8 cellular contexts compared by ENCODE assay signal in genomic region chr14:101721951-101722661, GRCh38. TPM values are rescaled to one million over a fixed set of nuclear protein-coding genes. Genes with fewer than 3 reads are reported as not detected.
DNase-seq lines count a peak whose midpoint lies in the region; ATAC-seq and TF ChIP-seq lines count a peak whose summit lies in the region.

No MANE protein-coding gene starts in this region.

- DNase-seq in GM23248 (peak; percentile 75), SK-N-SH (no peak), lower lobe of right lung (no peak), ACHN (no peak), SKM-1 treated with dmso at 0.1 percent for 144 hours (lab: John Stamatoyannopoulos, UW; ENCODE audit: unreplicated experiment) (no peak)
- DNase-seq in activated naive CD8-positive, alpha-beta T cell treated with anti-CD3 and anti-CD28 coated beads for 36 hours, result peak; percentile 58
- peak; percentile 25 for DNase-seq in stimulated activated naive B cell treated with anti-CD40 and anti-IgM and Interleukin-4, amounts not matched to agents 10 μg/mL and 1 μg/mL and 100 μg/mL, for 72 hours

- H3K9ac ChIP-seq in GM23248 (no peak overlapping the region), SK-N-SH (peak overlapping the region; percentile 63; the same call in 1 of the 2 replicates)

- H3K4me3 ChIP-seq in GM23248 (no peak overlapping the region), SK-N-SH (ENCODE audit: low read depth in 2 of 2, low read length in 1 of 2) (no peak overlapping the region), lower lobe of right lung (no peak overlapping the region)

- H4K20me1 ChIP-seq in GM23248 (ENCODE audit: insufficient read depth), result no peaks in the 10 kb centered on the region
- no peaks in the 10 kb centered on the region for H4K20me1 ChIP-seq in SK-N-SH (ENCODE audit: insufficient read depth)

- in situ Hi-C loops in GM23248 (cut with MboI) (no loop called here), ACHN (cut with HindIII; ENCODE audit: low pct_ligation_motif_present, low pct_unique_long_range_greater_than_20kb, low sequenced_read_pairs) (no loop called here)

- POLR2A ChIA-PET in SK-N-SH (lab: Yijun Ruan, JAX), result no interaction called here

- no peaks in the 10 kb centered on the region for H3K36me3 Mint-ChIP-seq in activated naive CD8-positive, alpha-beta T cell treated with anti-CD3 and anti-CD28 coated beads for 36 hours
- H3K36me3 Mint-ChIP-seq in stimulated activated naive B cell treated with anti-CD40 and anti-IgM and Interleukin-4, amounts not matched to agents 10 μg/mL and 1 μg/mL and 100 μg/mL, for 72 hours, result no peaks in the 10 kb centered on the region

- no peak for TF ChIP-seq RAD21 in SK-N-SH (IDR thresholded peaks at IDR 0.05; ENCODE audit: low read length)

- H3K79me2 ChIP-seq in GM23248 (ENCODE audit: insufficient read depth) (no peaks in the 10 kb centered on the region), SK-N-SH (ENCODE audit: insufficient read depth) (no peaks in the 10 kb centered on the region)

- H3F3A ChIP-seq in GM23248 (ENCODE audit: insufficient read depth) (no peaks in the 10 kb centered on the region), SK-N-SH (replicated peaks; ENCODE audit: insufficient read depth) (peaks cover 21% of the 10 kb centered on the region)

- 44 to 48% methylated on average over 21 of the region's 21 CpGs for WGBS in GM23248 (ENCODE audit: low coverage in 1 of 2, low lambda C conversion rate in 2 of 2, missing lambda C conversion rate in 2 of 2), 2 experiments
- WGBS in SK-N-SH (ENCODE audit: low lambda C conversion rate), result 44% methylated on average over 21 of the region's 21 CpGs

- H3K9me3 ChIP-seq in GM23248 (ENCODE audit: low read depth) (no peaks in the 10 kb centered on the region), SK-N-SH (no peaks in the 10 kb centered on the region), lower lobe of right lung (no peaks in the 10 kb centered on the region)

- peak overlapping the region; percentile 37 for H3K4me2 ChIP-seq in GM23248 (ENCODE audit: unreplicated experiment)
- H3K4me2 ChIP-seq in SK-N-SH, result peak overlapping the region; percentile 34; the same call in 1 of the 2 replicates

- H3K27me3 ChIP-seq in GM23248 (replicated peaks; ENCODE audit: insufficient read depth), result no peaks in the 10 kb centered on the region
- no peaks in the 10 kb centered on the region for H3K27me3 ChIP-seq in SK-N-SH (ENCODE audit: insufficient read depth)
- H3K27me3 ChIP-seq in lower lobe of right lung (ENCODE audit: low read depth), result no peaks in the 10 kb centered on the region

- H3K4me3 Mint-ChIP-seq in activated naive CD8-positive, alpha-beta T cell treated with anti-CD3 and anti-CD28 coated beads for 36 hours, result peak overlapping the region; percentile 56
- peak overlapping the region; percentile 65 to 84 for H3K4me3 Mint-ChIP-seq in stimulated activated naive B cell treated with anti-CD40 and anti-IgM and Interleukin-4, amounts not matched to agents 10 μg/mL and 1 μg/mL and 100 μg/mL, for 72 hours

- H3K27ac Mint-ChIP-seq in activated naive CD8-positive, alpha-beta T cell treated with anti-CD3 and anti-CD28 coated beads for 36 hours, result peak overlapping the region; percentile 91
- peak overlapping the region; percentile 62 for H3K27ac Mint-ChIP-seq in stimulated activated naive B cell treated with anti-CD40 and anti-IgM and Interleukin-4, amounts not matched to agents 10 μg/mL and 1 μg/mL and 100 μg/mL, for 72 hours

- H3K36me3 ChIP-seq in GM23248 (ENCODE audit: low read depth), result no peaks in the 10 kb centered on the region
- no peaks in the 10 kb centered on the region for H3K36me3 ChIP-seq in SK-N-SH (replicated peaks in 1 of 2; ENCODE audit: control insufficient read depth in 1 of 2, insufficient read depth in 2 of 2, low read length in 1 of 2)
- H3K36me3 ChIP-seq in lower lobe of right lung, result no peaks in the 10 kb centered on the region

- no peak for TF ChIP-seq CTCF in SK-N-SH (IDR thresholded peaks at IDR 0.05)
- TF ChIP-seq CTCF in lower lobe of right lung (IDR thresholded peaks at IDR 0.05), result no peak

- no peaks in the 10 kb centered on the region for H3K27me3 Mint-ChIP-seq in activated naive CD8-positive, alpha-beta T cell treated with anti-CD3 and anti-CD28 coated beads for 36 hours
- peaks cover 19 to 31% of the 10 kb centered on the region in 2 donors for H3K27me3 Mint-ChIP-seq in stimulated activated naive B cell treated with anti-CD40 and anti-IgM and Interleukin-4, amounts not matched to agents 10 μg/mL and 1 μg/mL and 100 μg/mL, for 72 hours

- H3K9me2 ChIP-seq in GM23248 (ENCODE audit: insufficient read depth) (no peaks in the 10 kb centered on the region), SK-N-SH (no peaks in the 10 kb centered on the region)

- H2AFZ ChIP-seq in GM23248 (peak overlapping the region; percentile 52; the same call in 1 of the 2 replicates), SK-N-SH (ENCODE audit: low read depth) (peak overlapping the region; percentile 79; the same call in 1 of the 2 replicates)

- H3K4me1 Mint-ChIP-seq in activated naive CD8-positive, alpha-beta T cell treated with anti-CD3 and anti-CD28 coated beads for 36 hours, result peaks cover 30% of the 10 kb centered on the region
- peaks cover 9 to 17% of the 10 kb centered on the region in 2 donors for H3K4me1 Mint-ChIP-seq in stimulated activated naive B cell treated with anti-CD40 and anti-IgM and Interleukin-4, amounts not matched to agents 10 μg/mL and 1 μg/mL and 100 μg/mL, for 72 hours

- H3K4me1 ChIP-seq in GM23248 (ENCODE audit: insufficient read depth) (peaks cover 4% of the 10 kb centered on the region; the same call in 1 of the 2 replicates), SK-N-SH (ENCODE audit: control insufficient read depth in 1 of 2, insufficient read depth in 2 of 2, low read depth in 1 of 2, low read length in 1 of 2) (peaks cover 0 to 2% of the 10 kb centered on the region in 2 experiments; a peak in 1 of 4 replicates), lower lobe of right lung (peaks cover 18% of the 10 kb centered on the region)

- intact Hi-C loops in lower lobe of right lung (cut with DNase I), result no loop called here

- CTCF ChIA-PET in SK-N-SH (lab: Yijun Ruan, JAX), result interaction anchor here (1.3 to 6.5 kb wide), 3 partner anchors 15 to 22 kb away, joined by 4 to 44 read pairs (median 7); no protein-coding TSS in a partner anchor

- H3K27ac ChIP-seq in GM23248 (no peak overlapping the region), SK-N-SH (ENCODE audit: low read depth in 2 of 2, low read length in 1 of 2) (peak overlapping the region in 1 of 2 experiments; percentile 92; a peak in 2 of 4 replicates), lower lobe of right lung (peak overlapping the region; percentile 79)

- H3K9me3 Mint-ChIP-seq in activated naive CD8-positive, alpha-beta T cell treated with anti-CD3 and anti-CD28 coated beads for 36 hours, result no peaks in the 10 kb centered on the region
- no peaks in the 10 kb centered on the region for H3K9me3 Mint-ChIP-seq in stimulated activated naive B cell treated with anti-CD40 and anti-IgM and Interleukin-4, amounts not matched to agents 10 μg/mL and 1 μg/mL and 100 μg/mL, for 72 hours

- ATAC-seq in lower lobe of right lung (peak; percentile 79), GM19467 (IDR thresholded peaks at IDR 0.05; ENCODE audit: unreplicated experiment) (no peak)
- peak; percentile 80 to 82 for ATAC-seq in stimulated activated naive B cell treated with anti-CD40 and anti-IgM and Interleukin-4, amounts not matched to agents 10 μg/mL and 1 μg/mL and 100 μg/mL, for 72 hours (replicated peaks)

- TF ChIP-seq EP300 in SK-N-SH (IDR thresholded peaks at IDR 0.05; ENCODE audit: borderline replicate concordance in 1 of 2, low read depth in 1 of 2, low read length in 1 of 2), result 0 out of 4 replicates have a peak, but pooled peaks of 1 of the 2 experiments have one; percentile 23

TF ChIP-seq in SK-N-SH, 30 proteins besides CTCF, POLR2A, EP300 and RAD21 (continues in another document):
- TF ChIP-seq ELF1 (IDR thresholded peaks at IDR 0.05) (no peak), MEF2A (IDR thresholded peaks at IDR 0.05; ENCODE audit: borderline replicate concordance, low read depth) (no peak), PBX3 (IDR thresholded peaks at IDR 0.05) (peak; percentile 88), YY1 (IDR thresholded peaks at IDR 0.05; ENCODE audit: low read depth) (no peak), EZH2phosphoT487 (IDR thresholded peaks at IDR 0.05; ENCODE audit: borderline replicate concordance, low read depth) (no peak), USF1 (IDR thresholded peaks at IDR 0.05; ENCODE audit: borderline replicate concordance, low read depth) (no peak), SMC3 (IDR thresholded peaks at IDR 0.05; ENCODE audit: low read depth, low read length) (no peak), FOXM1 (IDR thresholded peaks at IDR 0.05; ENCODE audit: low read depth) (no peak), TAF1 (IDR thresholded peaks at IDR 0.05; ENCODE audit: borderline replicate concordance, low read depth, low read length) (no peak)

RNA-seq across cellular contexts. Expression of gene PPP2R5C, which starts 39.4 kb away (rescaled TPM):
- 77.1 and 77.9 TPM in 2 replicates for total RNA-seq in GM23248 (2014; rRNA removed; shearing (Covaris generic))
- polyA plus RNA-seq in GM23248 (2016; fragmentation: Nextera tagmentation; extraction: Ambion mirVana) (74.4 and 76.3 TPM in 2 replicates), SK-N-SH (2012; rRNA removed) (43.7 and 61.0 TPM in 2 replicates)
- 61.5 and 75.2 TPM in 2 replicates for polyA plus RNA-seq in SK-N-SH (2012; cell fraction: cytosol; rRNA removed)
- 40.4 and 72.7 TPM in 2 replicates for polyA plus RNA-seq in SK-N-SH (2012; cell fraction: nucleus; rRNA removed)
- total RNA-seq in activated naive CD8-positive, alpha-beta T cell treated with anti-CD3 and anti-CD28 coated beads for 36 hours, result 100 to 1,000 TPM; 209 to 221 TPM
- 160 TPM for total RNA-seq in lower lobe of right lung

Comparison
In these comparisons a context has a peak if more than half of its experiments do, and no peak if none do; other contexts are left out.
1. DNase-seq: peak in GM23248 (single experiment), activated naive CD8-positive, alpha-beta T cell treated with anti-CD3 and anti-CD28 coated beads for 36 hours (single experiment) and stimulated activated naive B cell treated with anti-CD40 and anti-IgM and Interleukin-4, amounts not matched to agents 10 μg/mL and 1 μg/mL and 100 μg/mL, for 72 hours (single experiment); none in SK-N-SH (single experiment), lower lobe of right lung (single experiment), ACHN (single experiment) and SKM-1 treated with dmso at 0.1 percent for 144 hours (single experiment).